ENCODE assay signal across 9 cellular contexts in genomic region chr17:19448341-19449268, GRCh38. TPM values are rescaled to one million over a fixed set of nuclear protein-coding genes. Genes with fewer than 3 reads are reported as not detected.
DNase-seq lines count a peak whose midpoint lies in the region; ATAC-seq, FAIRE-seq and TF ChIP-seq lines count a peak whose summit lies in the region.
"Had no signal": no experiment of that assay in that cellular context is flagged by ENCODE, and none has a peak within 500 bp of the region (broad histone marks: within the 10 kb centered on the region; RNA-seq: fewer than 3 reads in every experiment).

No MANE protein-coding gene starts in this region.

- H3K4me3 ChIP-seq in bronchial epithelial cell (ENCODE audit: low read depth, low read length): no peak overlapping the region
- H3K4me3 ChIP-seq in suprapubic skin: no peak overlapping the region

- ATAC-seq in left lobe of liver (peak; percentile 69), HG02642 (IDR thresholded peaks at IDR 0.05; ENCODE audit: poor library complexity, unreplicated experiment) (no peak), HG02759 (IDR thresholded peaks at IDR 0.05; ENCODE audit: unreplicated experiment) (no peak)

- FAIRE-seq in bronchial epithelial cell (lab: Jason Lieb, UNC): peak; percentile 93

- TF ChIP-seq EP300 in suprapubic skin (IDR thresholded peaks at IDR 0.05): no peak

- H3K9me3 ChIP-seq in suprapubic skin: no peaks in the 10 kb centered on the region

- no peak for TF ChIP-seq POLR2A in suprapubic skin (IDR thresholded peaks at IDR 0.05)

- H3K27ac ChIP-seq in suprapubic skin: peak overlapping the region; percentile 76

- peak; percentile 96 for DNase-seq in LHCN-M2 (ENCODE audit: low read depth)
- peak; percentile 77 for DNase-seq in bronchial epithelial cell (ENCODE audit: low read depth)
- DNase-seq in left lobe of liver (ENCODE audit: low spot score): no peak
- DNase-seq in suprapubic skin (ENCODE audit: low spot score in 2 of 2): no peak
- no peak for DNase-seq in NCI-H774 (lab: John Stamatoyannopoulos, UW)
- DNase-seq in NCI-H69 (lab: John Stamatoyannopoulos, UW): no peak
- DNase-seq: activated CD4-positive, alpha-beta T cell treated with anti-CD3 and anti-CD28 coated beads, Interleukin-2, amount 50 U/mL, for 48 hours had no signal

- H3K4me1 ChIP-seq in suprapubic skin: peaks cover 32% of the 10 kb centered on the region

- TF ChIP-seq CTCF in bronchial epithelial cell (IDR thresholded peaks at IDR 0.05; ENCODE audit: insufficient read depth, low read length, severe bottlenecking) (no peak), suprapubic skin (IDR thresholded peaks at IDR 0.05) (no peak)

- H3K36me3 ChIP-seq in bronchial epithelial cell (ENCODE audit: control insufficient read depth, insufficient read depth, low read length) (no peaks in the 10 kb centered on the region), suprapubic skin (no peaks in the 10 kb centered on the region)

- H3K27me3 ChIP-seq in bronchial epithelial cell (ENCODE audit: control insufficient read depth, insufficient read depth, low read length): no peaks in the 10 kb centered on the region
- no peaks in the 10 kb centered on the region for H3K27me3 ChIP-seq in suprapubic skin

- WGBS in suprapubic skin: 33% methylated on average over 8 of the region's 8 CpGs

RNA-seq across cellular contexts. Expression of gene RNF112, which starts 37.6 kb away (rescaled TPM):
- total RNA-seq in LHCN-M2 (2014; rRNA removed) (0.06 TPM in 1 of 2 replicates, not detected in the other), bronchial epithelial cell (0.26 and 0.64 TPM in 2 replicates), left lobe of liver (0.45 TPM), suprapubic skin (1 to 10 TPM in 3 of 4 donors, under 1 TPM in 1; 0.62 to 3.9 (median 1.5) TPM)
- 0.06 TPM for polyA plus RNA-seq in LHCN-M2 (2012)

Comparison
In these comparisons a context has a peak if more than half of its experiments do, and no peak if none do; other contexts are left out.
1. DNase-seq: peak in LHCN-M2 (single experiment) and bronchial epithelial cell (single experiment); none in left lobe of liver (single experiment), suprapubic skin (0 of 2), NCI-H774 (single experiment) and NCI-H69 (single experiment).